ENCODE assay signal across 8 cellular contexts in the genomic region with DNA sequence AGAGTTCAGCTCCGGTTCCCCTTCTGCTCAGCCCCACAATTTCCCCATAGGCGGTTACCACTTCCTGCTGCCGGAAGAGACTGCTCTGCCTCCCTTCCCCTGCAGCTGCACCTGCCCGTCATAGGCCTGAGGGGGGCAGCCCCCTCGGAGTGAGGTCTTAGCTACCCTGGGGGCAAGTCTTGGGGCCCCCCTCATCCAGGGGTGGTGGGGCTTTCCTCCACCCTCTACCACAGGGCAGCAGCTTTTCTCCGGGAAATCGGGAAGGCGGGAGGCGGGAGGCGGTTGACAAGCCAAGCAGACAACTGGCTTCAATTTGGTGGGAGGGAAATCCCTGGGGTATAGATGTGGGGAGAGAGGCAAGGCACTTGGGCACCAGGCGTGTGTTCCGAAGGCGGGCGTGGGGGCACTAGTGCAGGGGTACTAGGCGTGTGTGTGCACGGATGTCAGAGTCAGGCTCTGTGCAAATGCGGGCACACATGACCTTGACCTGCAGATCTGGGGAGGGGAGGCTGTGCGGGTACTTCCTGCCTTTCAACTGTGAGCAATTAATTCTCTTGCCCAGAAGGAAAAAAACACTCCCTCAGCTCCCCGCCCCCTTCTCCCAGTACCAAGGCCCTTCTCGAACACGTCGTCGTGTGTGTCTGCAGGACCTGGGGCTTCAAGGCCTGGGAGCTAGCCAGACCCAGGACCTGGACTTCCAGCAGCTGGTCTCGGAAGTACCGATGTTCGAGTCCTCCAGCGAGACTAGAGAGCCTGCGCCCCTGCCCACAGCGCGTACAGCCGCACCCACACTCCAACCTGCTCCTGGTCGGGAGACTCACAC. TPM values are rescaled to one million over a fixed set of nuclear protein-coding genes. Genes with fewer than 3 reads are reported as not detected.
A peak's percentile ranks its signal among the peaks of the same experiment; 100 is the strongest.
DNase-seq lines count a peak whose midpoint lies in the region; ATAC-seq and TF ChIP-seq lines count a peak whose summit lies in the region.

No MANE protein-coding gene starts in this region.

- H3K4me3 Mint-ChIP-seq in activated T-cell treated with anti-CD3 and anti-CD28 coated beads, Interleukin-2, amount 50 U/mL, for 24 hours, result peak overlapping the region; percentile 86

- TF ChIP-seq CTCF in OCI-LY1 (IDR thresholded peaks at IDR 0.05; ENCODE audit: low read length) (no peak), fibroblast of pulmonary artery (IDR thresholded peaks at IDR 0.05; ENCODE audit: low read length, missing control alignments) (no peak), ovary (IDR thresholded peaks at IDR 0.05) (no peak), upper lobe of right lung (IDR thresholded peaks at IDR 0.05) (no peak)

- H3K4me2 ChIP-seq in OCI-LY1 (ENCODE audit: low read length), result peak overlapping the region; percentile 95

- H3K36me3 ChIP-seq in OCI-LY1 (ENCODE audit: insufficient read depth, low read length), result peaks cover 26% of the 10 kb centered on the region; the same call in 1 of the 2 replicates
- H3K36me3 ChIP-seq in ovary, result no peaks in the 10 kb centered on the region
- H3K36me3 ChIP-seq in upper lobe of right lung, result peaks cover 7% of the 10 kb centered on the region

- H3K9me3 Mint-ChIP-seq in activated T-cell treated with anti-CD3 and anti-CD28 coated beads, Interleukin-2, amount 50 U/mL, for 24 hours, result no peaks in the 10 kb centered on the region

- H3K9me3 ChIP-seq in OCI-LY1 (ENCODE audit: low read length), result no peaks in the 10 kb centered on the region
- no peaks in the 10 kb centered on the region for H3K9me3 ChIP-seq in ovary
- H3K9me3 ChIP-seq in upper lobe of right lung, result no peaks in the 10 kb centered on the region

- H3K27ac ChIP-seq in OCI-LY1 (ENCODE audit: low read depth, low read length, poor library complexity, severe bottlenecking) (peak overlapping the region; percentile 100), ovary (peak overlapping the region; percentile 64 to 91), upper lobe of right lung (peak overlapping the region; percentile 92)

- H3K27me3 Mint-ChIP-seq in activated T-cell treated with anti-CD3 and anti-CD28 coated beads, Interleukin-2, amount 50 U/mL, for 24 hours, result peaks cover 12% of the 10 kb centered on the region

- peaks cover 76% of the 10 kb centered on the region for H3K4me1 Mint-ChIP-seq in activated T-cell treated with anti-CD3 and anti-CD28 coated beads, Interleukin-2, amount 50 U/mL, for 24 hours (ENCODE audit: low read depth)

- peaks cover 71% of the 10 kb centered on the region for H3K36me3 Mint-ChIP-seq in activated T-cell treated with anti-CD3 and anti-CD28 coated beads, Interleukin-2, amount 50 U/mL, for 24 hours (ENCODE audit: low read depth)

- ATAC-seq in HG03432 (IDR thresholded peaks at IDR 0.05; ENCODE audit: unreplicated experiment) (peak; percentile 42), upper lobe of right lung (peak; percentile 38)

- 32 to 41% (median 41%) methylated on average over 32 of the region's 32 CpGs for WGBS in ovary, 3 donors

- H3K9ac ChIP-seq in OCI-LY1 (ENCODE audit: low read length), result peak overlapping the region; percentile 97

- H3K9me2 ChIP-seq in OCI-LY1 (ENCODE audit: low read depth, low read length), result no peaks in the 10 kb centered on the region

- H3K4me3 ChIP-seq in OCI-LY1 (ENCODE audit: low read depth, low read length, poor library complexity, severe bottlenecking) (peak overlapping the region; percentile 95), fibroblast of pulmonary artery (replicated peaks; ENCODE audit: low read depth, low read length) (peak overlapping the region; percentile 56), ovary (peak overlapping the region; percentile 69), upper lobe of right lung (peak overlapping the region; percentile 60)

- intact Hi-C loops in ovary (cut with DNase I) (no loop called here), upper lobe of right lung (cut with DNase I) (no loop called here)

- TF ChIP-seq POLR2A in ovary (IDR thresholded peaks at IDR 0.05), result no peak

- peak; percentile 71 for DNase-seq in NK-92 treated with Interleukin-12 subunit alpha and Interleukin-12 subunit beta, amount 100 ng/mL, for 24 hours (lab: John Stamatoyannopoulos, UW)
- no peak for DNase-seq in NK-92 (lab: John Stamatoyannopoulos, UW; ENCODE audit: unreplicated experiment)
- DNase-seq in activated T-cell treated with anti-CD3 and anti-CD28 coated beads, Interleukin-2, amount 50 U/mL, for 24 hours, result peak; percentile 80
- DNase-seq in fibroblast of pulmonary artery (ENCODE audit: low read depth), result peak; percentile 57
- peak in 4 of 5 donors; percentile 49 to 65 (median 63) for DNase-seq in ovary
- DNase-seq in upper lobe of right lung, result peak; percentile 74

- H3K4me1 ChIP-seq in OCI-LY1 (ENCODE audit: insufficient read depth, low read length, severe bottlenecking) (peaks cover 59% of the 10 kb centered on the region), ovary (ENCODE audit: insufficient read depth) (peaks cover 10% of the 10 kb centered on the region), upper lobe of right lung (peaks cover 18% of the 10 kb centered on the region)

- no peaks in the 10 kb centered on the region for H4K20me1 ChIP-seq in OCI-LY1 (ENCODE audit: insufficient read depth, low read length)

- no peak overlapping the region for H2AFZ ChIP-seq in OCI-LY1 (ENCODE audit: low read length)

- H3F3A ChIP-seq in OCI-LY1 (ENCODE audit: insufficient read depth, low read length), result no peaks in the 10 kb centered on the region

- peak overlapping the region; percentile 97 for H3K27ac Mint-ChIP-seq in activated T-cell treated with anti-CD3 and anti-CD28 coated beads, Interleukin-2, amount 50 U/mL, for 24 hours

- H3K79me2 ChIP-seq in OCI-LY1 (ENCODE audit: insufficient read depth, low read length), result no peaks in the 10 kb centered on the region

- H3K27me3 ChIP-seq in OCI-LY1 (ENCODE audit: insufficient read depth, low read length) (no peaks in the 10 kb centered on the region), ovary (no peaks in the 10 kb centered on the region), upper lobe of right lung (no peaks in the 10 kb centered on the region)

- no peak for TF ChIP-seq EP300 in ovary (IDR thresholded peaks at IDR 0.05)

RNA-seq across cellular contexts. Expression of gene ARHGAP4, which starts 1.0 kb away (rescaled TPM):
- 10 to 100 TPM in 5 of 7 donors, 1 to 10 TPM in 2; 7.0 to 22.3 (median 11.4) TPM for total RNA-seq in ovary
- polyA plus RNA-seq in ovary, result 10 to 100 TPM in 1 of 2 donors, 1 to 10 TPM in 1; 1.2 to 14.7 TPM
- 69.8 TPM for total RNA-seq in upper lobe of right lung

RNA-seq across cellular contexts. Expression of gene NAA10, which starts 7.8 kb away (rescaled TPM):
- total RNA-seq in ovary (10 to 100 TPM; 36.7 to 95.5 (median 64.2) TPM), upper lobe of right lung (84.6 TPM)
- polyA plus RNA-seq in ovary, result 10 to 100 TPM; 64.9 to 87.3 TPM

RNA-seq across cellular contexts. Expression of gene RENBP, which starts 17.4 kb away (rescaled TPM):
- total RNA-seq in ovary, result 1 to 10 TPM in 6 of 7 donors, under 1 TPM in 1; 0.80 to 4.9 (median 2.5) TPM
- 1 to 10 TPM; 1.2 to 2.8 TPM for polyA plus RNA-seq in ovary
- total RNA-seq in upper lobe of right lung, result 46.4 TPM

RNA-seq across cellular contexts. Expression of gene AVPR2, which starts 22.6 kb away (rescaled TPM):
- total RNA-seq in ovary, result 1 to 10 TPM in 1 of 7 donors, under 1 TPM in 4, not detected in 2; 0.34 to 1.5 (median 0.50) TPM
- polyA plus RNA-seq in ovary, result 1 to 10 TPM in 1 of 2 donors, not detected in 1; 1.3 TPM
- total RNA-seq in upper lobe of right lung, result 3.0 TPM

RNA-seq across cellular contexts. Expression of gene L1CAM, which starts 41.1 kb away (rescaled TPM):
- total RNA-seq in ovary, result 1 to 10 TPM in 3 of 7 donors, under 1 TPM in 3, not detected in 1; 0.36 to 3.0 (median 1.1) TPM
- 1 to 10 TPM in 1 of 2 donors, under 1 TPM in 1; 0.63 to 1.1 TPM for polyA plus RNA-seq in ovary
- 1.2 TPM for total RNA-seq in upper lobe of right lung
